8 cellular contexts compared by ENCODE assay signal in the genomic region with DNA sequence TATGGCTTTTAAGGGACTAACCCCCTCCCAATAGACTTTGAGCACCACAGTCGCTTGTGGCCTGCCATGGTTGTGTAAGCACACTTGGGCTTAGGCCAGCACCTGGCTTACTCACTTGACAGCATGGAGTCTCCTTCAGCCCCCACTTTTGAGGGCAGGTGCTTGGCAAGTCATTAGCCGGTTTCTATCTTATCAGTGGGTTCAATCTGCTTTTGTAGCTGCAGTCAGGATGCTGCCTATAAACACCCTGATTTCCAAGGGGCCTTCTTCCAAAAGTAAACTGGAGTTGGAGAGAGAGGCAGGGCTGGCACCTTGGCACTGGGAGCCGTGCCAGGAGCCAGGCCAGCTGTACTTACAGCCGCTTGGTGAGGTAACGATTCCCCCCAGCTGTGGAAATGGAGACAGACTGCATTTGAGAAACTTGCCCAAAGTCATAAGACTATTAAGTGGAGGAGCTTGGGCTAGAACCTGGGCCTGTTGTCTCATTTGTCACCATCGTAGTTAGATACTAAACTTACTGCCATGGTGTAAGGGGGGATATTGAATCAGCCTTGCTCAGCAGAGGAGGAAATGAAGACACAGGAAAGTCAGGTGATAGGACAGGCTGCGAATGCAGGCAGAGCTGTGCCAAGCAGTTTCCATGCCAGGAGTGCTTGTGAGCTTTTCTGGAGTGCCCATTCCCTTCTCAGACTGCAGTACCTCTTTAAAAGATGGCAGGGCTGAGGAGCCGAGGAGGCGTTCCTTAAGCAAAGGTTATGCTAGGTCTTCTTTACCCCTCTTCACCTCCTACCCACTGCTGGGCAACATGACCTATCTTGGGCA.
DNase-seq lines count a peak whose midpoint lies in the region; ATAC-seq and TF ChIP-seq lines count a peak whose summit lies in the region.

No MANE protein-coding gene starts in this region.

- POLR2A ChIA-PET in naive thymus-derived CD4-positive, alpha-beta T cell (lab: Charles Lee): interaction anchor here (1.4 kb wide), 1 partner anchor 17 kb away, joined by 4 read pairs; no protein-coding TSS in a partner anchor

- no peak overlapping the region for H3K27ac ChIP-seq in naive thymus-derived CD4-positive, alpha-beta T cell (ENCODE audit: low read depth, low read length)

- H3K27me3 Mint-ChIP-seq in activated T-helper 17 cell treated with anti-CD3 and anti-CD28 coated beads, Interleukin-2, amount 50 U/mL, for 72 hours: no peaks in the 10 kb centered on the region
- H3K27me3 Mint-ChIP-seq in naive thymus-derived CD4-positive, alpha-beta T cell: no peaks in the 10 kb centered on the region

- DNase-seq in DMS53 treated with DMSO at 0.1 percent for 48 hours (lab: John Stamatoyannopoulos, UW; ENCODE audit: unreplicated experiment) (peak; percentile 80), NCI-H128 (lab: John Stamatoyannopoulos, UW; ENCODE audit: unreplicated experiment) (peak; percentile 88), lower leg skin (ENCODE audit: low spot score in 2 of 2) (no peak), iPS-NIHi11 (ENCODE audit: low spot score) (no peak)
- no peak for DNase-seq in naive thymus-derived CD4-positive, alpha-beta T cell

- CTCF ChIA-PET in naive thymus-derived CD4-positive, alpha-beta T cell (lab: Charles Lee): interaction anchor here (0.9 to 1.9 kb wide), 2 partner anchors 16 to 21 kb away, joined by 4 to 6 read pairs; no protein-coding TSS in a partner anchor

- no peaks in the 10 kb centered on the region for H3K36me3 ChIP-seq in naive thymus-derived CD4-positive, alpha-beta T cell (ENCODE audit: control insufficient read depth in 2 of 3, insufficient read depth in 3 of 3, low read length in 3 of 3)

- peaks cover 27% of the 10 kb centered on the region for H3K4me1 Mint-ChIP-seq in activated T-helper 17 cell treated with anti-CD3 and anti-CD28 coated beads, Interleukin-2, amount 50 U/mL, for 72 hours
- H3K4me1 Mint-ChIP-seq in naive thymus-derived CD4-positive, alpha-beta T cell: peaks cover 42 to 73% (median 62%) of the 10 kb centered on the region in 7 donors

- H3K4me3 ChIP-seq in naive thymus-derived CD4-positive, alpha-beta T cell (ENCODE audit: low read length): no peak overlapping the region
- H3K4me3 ChIP-seq in lower leg skin (ENCODE audit: low read depth, poor library complexity, severe bottlenecking): no peak overlapping the region

- peak overlapping the region; percentile 98 for H3K27ac Mint-ChIP-seq in activated T-helper 17 cell treated with anti-CD3 and anti-CD28 coated beads, Interleukin-2, amount 50 U/mL, for 72 hours
- H3K27ac Mint-ChIP-seq in naive thymus-derived CD4-positive, alpha-beta T cell: peak overlapping the region in 8 of 9 donors; percentile 48 to 96 (median 85)

- no peak for TF ChIP-seq POLR2A in lower leg skin (IDR thresholded peaks at IDR 0.05)

- intact Hi-C loops in naive thymus-derived CD4-positive, alpha-beta T cell (cut with micrococcal nuclease): loop anchor here in 1 of 2 donors (5.0 kb wide), 1 partner anchor 34 kb away; no protein-coding TSS in a partner anchor
- intact Hi-C loops in lower leg skin (cut with DNase I; ENCODE audit: low total_unique reads): loop anchor here (10.0 kb wide), 1 partner anchor 201 kb away; the partner anchor contains the start of gene ATXN7L1

- peaks cover 17% of the 10 kb centered on the region for H3K36me3 Mint-ChIP-seq in activated T-helper 17 cell treated with anti-CD3 and anti-CD28 coated beads, Interleukin-2, amount 50 U/mL, for 72 hours (ENCODE audit: low read depth)
- peaks cover 0 to 11% (median 5%) of the 10 kb centered on the region in 5 donors for H3K36me3 Mint-ChIP-seq in naive thymus-derived CD4-positive, alpha-beta T cell

- peaks cover 42% of the 10 kb centered on the region in 2 donors for H3K4me1 ChIP-seq in naive thymus-derived CD4-positive, alpha-beta T cell (ENCODE audit: control insufficient read depth in 2 of 2, insufficient read depth in 2 of 2, low read length in 2 of 2)

- TF ChIP-seq CTCF in lower leg skin (IDR thresholded peaks at IDR 0.05): no peak

- H3K27me3 ChIP-seq in naive thymus-derived CD4-positive, alpha-beta T cell (ENCODE audit: control insufficient read depth in 2 of 2, insufficient read depth in 2 of 2, low read length in 2 of 2): no peaks in the 10 kb centered on the region

- no peaks in the 10 kb centered on the region for H3K9me3 ChIP-seq in naive thymus-derived CD4-positive, alpha-beta T cell (ENCODE audit: control insufficient read depth in 2 of 3, low read length in 3 of 3)

- ATAC-seq in activated T-helper 17 cell treated with anti-CD3 and anti-CD28 coated beads, Interleukin-2, amount 50 U/mL, for 72 hours (replicated peaks): no peak
- ATAC-seq in naive thymus-derived CD4-positive, alpha-beta T cell: no peak
- no peak for ATAC-seq in HG03108 (IDR thresholded peaks at IDR 0.05; ENCODE audit: unreplicated experiment)
- ATAC-seq in GM18909 (IDR thresholded peaks at IDR 0.05; ENCODE audit: poor library complexity, unreplicated experiment): no peak

- WGBS in lower leg skin, 2 donors: 24 to 49% methylated on average over 9 of the region's 9 CpGs

- H3K9me3 Mint-ChIP-seq in activated T-helper 17 cell treated with anti-CD3 and anti-CD28 coated beads, Interleukin-2, amount 50 U/mL, for 72 hours: no peaks in the 10 kb centered on the region
- H3K9me3 Mint-ChIP-seq in naive thymus-derived CD4-positive, alpha-beta T cell: peaks cover 0 to 1% (median 0%) of the 10 kb centered on the region in 11 donors

- peak overlapping the region; percentile 95 for H3K4me3 Mint-ChIP-seq in activated T-helper 17 cell treated with anti-CD3 and anti-CD28 coated beads, Interleukin-2, amount 50 U/mL, for 72 hours
- peak overlapping the region in 2 of 10 donors; percentile 4 to 10 for H3K4me3 Mint-ChIP-seq in naive thymus-derived CD4-positive, alpha-beta T cell

Comparison
In these comparisons a context has a peak if more than half of its experiments do, and no peak if none do; other contexts are left out.
1. DNase-seq: peak in DMS53 treated with DMSO at 0.1 percent for 48 hours (single experiment) and NCI-H128 (single experiment); none in naive thymus-derived CD4-positive, alpha-beta T cell (0 of 9), lower leg skin (0 of 2) and iPS-NIHi11 (single experiment).